Comparison of ENCODE assay signal across 7 cellular contexts in the genomic region with DNA sequence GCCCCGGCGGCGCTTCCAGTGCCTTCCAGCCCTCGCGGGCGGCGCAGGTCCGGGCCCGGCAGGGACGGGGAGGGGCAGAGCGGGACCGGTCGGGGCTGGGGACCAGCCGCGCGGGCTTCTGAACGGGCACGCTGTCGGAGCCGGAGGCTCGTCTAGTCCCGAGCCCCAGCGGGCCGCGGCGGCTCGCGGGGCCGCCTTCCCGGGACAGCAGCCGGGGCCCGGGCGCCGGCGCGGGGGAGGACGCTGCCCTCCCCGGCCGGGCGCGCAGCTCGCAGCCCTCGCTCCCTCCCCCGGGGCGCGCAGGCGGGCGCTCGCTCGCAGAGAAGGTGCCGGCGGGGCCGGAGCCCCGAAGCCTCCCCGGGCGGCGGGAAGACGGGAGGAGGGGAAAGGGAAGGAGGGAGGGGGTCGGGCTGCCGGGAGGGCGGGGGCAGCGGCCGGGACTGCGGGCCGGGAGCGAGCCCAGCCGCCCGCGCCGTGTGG. TPM values are rescaled to one million over a fixed set of nuclear protein-coding genes. Genes with fewer than 3 reads are reported as not detected.
DNase-seq lines count a peak whose midpoint lies in the region; ATAC-seq, FAIRE-seq and TF ChIP-seq lines count a peak whose summit lies in the region.

No MANE protein-coding gene starts in this region.

- H3K9ac ChIP-seq in K562 (ENCODE audit: insufficient read depth in 1 of 2, low read depth in 2 of 2, low read length in 2 of 2) (no peak overlapping the region), iPS-20b (ENCODE audit: low read depth, low read length) (no peak overlapping the region), skeletal muscle satellite cell (ENCODE audit: low read depth, low read length) (peak overlapping the region; percentile 96)

- DNase-seq in NCI-H1105 treated with DMSO at 0.1 percent for 48 hours (lab: John Stamatoyannopoulos, UW), result peak; percentile 62
- peak in 3 of 4 experiments; percentile 17 to 58 (median 53) for DNase-seq in K562 (ENCODE audit: extremely low read depth in 1 of 4, low spot score in 3 of 4)
- DNase-seq in OCI-LY7 (ENCODE audit: low spot score), result no peak
- DNase-seq in D721Med (ENCODE audit: insufficient read length, low spot score), result no peak

- no peak for TF ChIP-seq POLR2A in K562 (conservative IDR thresholded peaks at IDR 0.05)

- TF ChIP-seq RAD21 in K562 (CRISPR knock-in tag; conservative IDR thresholded peaks at IDR 0.05 in 1 of 2, IDR thresholded peaks at IDR 0.05 in 1 of 2), result no peak

- CTCF ChIA-PET in K562 (lab: Yijun Ruan, JAX; ENCODE audit: low intra/inter-chr PET ratio), result no interaction called here
- CTCF ChIA-PET in OCI-LY7 (lab: Charles Lee; ENCODE audit: unreplicated experiment), result no interaction called here

- no peaks in the 10 kb centered on the region for H3K9me2 ChIP-seq in OCI-LY7 (ENCODE audit: insufficient read depth, low read length)

- in situ Hi-C loops in K562 (cut with MboI), result no loop called here

- H3K27me3 ChIP-seq in K562 (ENCODE audit: control insufficient read depth in 2 of 2, insufficient read depth in 2 of 2, low read length in 2 of 2), result peaks cover 8 to 27% of the 10 kb centered on the region in 2 experiments; a peak in 4 of 5 replicates
- peaks cover 43% of the 10 kb centered on the region for H3K27me3 ChIP-seq in iPS-20b (ENCODE audit: insufficient read depth, low read length)
- no peaks in the 10 kb centered on the region for H3K27me3 ChIP-seq in skeletal muscle satellite cell (ENCODE audit: control insufficient read depth, insufficient read depth, low read length)

- H2AFZ ChIP-seq in K562 (ENCODE audit: low read depth, low read length), result no peak overlapping the region
- no peak overlapping the region for H2AFZ ChIP-seq in OCI-LY7 (ENCODE audit: low read length)

- H3K4me1 ChIP-seq in K562 (replicated peaks in 1 of 2; ENCODE audit: control insufficient read depth in 2 of 2, insufficient read depth in 2 of 2, low read length in 2 of 2) (peaks cover 0 to 13% of the 10 kb centered on the region in 2 experiments; a peak in 2 of 5 replicates), iPS-20b (ENCODE audit: insufficient read depth, low read length) (peaks cover 15% of the 10 kb centered on the region; the same call in 1 of the 2 replicates), skeletal muscle satellite cell (ENCODE audit: control insufficient read depth, insufficient read depth, low read length) (peaks cover 43% of the 10 kb centered on the region), OCI-LY7 (ENCODE audit: insufficient read depth, low read length, poor library complexity, severe bottlenecking) (peaks cover 19% of the 10 kb centered on the region)

- FAIRE-seq in K562 (lab: Jason Lieb, UNC), result no peak
- no peak for FAIRE-seq in D721Med (lab: Jason Lieb, UNC)

- no peak for TF ChIP-seq CTCF in GM12875 (IDR thresholded peaks at IDR 0.05; ENCODE audit: borderline replicate concordance, insufficient read depth, low read depth, low read length)
- TF ChIP-seq CTCF in K562 (IDR thresholded peaks at IDR 0.05 in 2 of 3, conservative IDR thresholded peaks at IDR 0.05 in 1 of 3; ENCODE audit: insufficient read depth in 2 of 3, low read depth in 1 of 3, low read length in 3 of 3), result no peak
- TF ChIP-seq CTCF in OCI-LY7 (conservative IDR thresholded peaks at IDR 0.05; ENCODE audit: low read length), result no peak
- no peak for TF ChIP-seq CTCF in D721Med (IDR thresholded peaks at IDR 0.05; ENCODE audit: insufficient read depth, missing control alignments)

- H3K4me2 ChIP-seq in K562 (ENCODE audit: insufficient read depth, low read length), result no peak overlapping the region
- peak overlapping the region; percentile 99 for H3K4me2 ChIP-seq in skeletal muscle satellite cell (ENCODE audit: low read length)
- no peak overlapping the region for H3K4me2 ChIP-seq in OCI-LY7 (ENCODE audit: low read length)

- H3K9me1 ChIP-seq in K562 (ENCODE audit: control insufficient read depth, insufficient read depth, low read length), result no peaks in the 10 kb centered on the region

- WGBS in K562 (ENCODE audit: insufficient coverage, low coverage, missing lambda C conversion rate), result no CpG with 5 or more reads among the region's 70 CpGs

- POLR2A ChIA-PET in K562 (lab: Yijun Ruan, JAX), result no interaction called here
- POLR2A ChIA-PET in OCI-LY7 (lab: Charles Lee), result no interaction called here

- ATAC-seq in K562, result peak; percentile 43; the same call in 1 of the 3 replicates

- intact Hi-C loops in K562 (cut with micrococcal nuclease), result no loop called here
- intact Hi-C loops in OCI-LY7 (cut with micrococcal nuclease; ENCODE audit: unreplicated experiment), result no loop called here

- H4K20me1 ChIP-seq in K562 (replicated peaks; ENCODE audit: control insufficient read depth, insufficient read depth, low read length) (no peaks in the 10 kb centered on the region), OCI-LY7 (ENCODE audit: insufficient read depth, low read length) (no peaks in the 10 kb centered on the region)

- H3K27ac ChIP-seq in K562 (ENCODE audit: extremely low read depth, low read depth, low read length), result no peak overlapping the region
- H3K27ac ChIP-seq in iPS-20b (ENCODE audit: low read length), result no peak overlapping the region
- H3K27ac ChIP-seq in OCI-LY7 (ENCODE audit: low read depth, low read length, poor library complexity, severe bottlenecking), result no peak overlapping the region

- TF ChIP-seq EP300 in K562 (IDR thresholded peaks at IDR 0.05; ENCODE audit: low read length), result no peak

- H3K79me2 ChIP-seq in K562 (ENCODE audit: control insufficient read depth, insufficient read depth, low read length) (no peaks in the 10 kb centered on the region), OCI-LY7 (ENCODE audit: insufficient read depth, low read depth, low read length) (no peaks in the 10 kb centered on the region)

- H3K9me3 ChIP-seq in K562 (replicated peaks; ENCODE audit: control insufficient read depth, insufficient read depth, low read depth, low read length), result no peaks in the 10 kb centered on the region
- no peaks in the 10 kb centered on the region for H3K9me3 ChIP-seq in iPS-20b (ENCODE audit: insufficient read depth, low read depth, low read length)
- no peaks in the 10 kb centered on the region for H3K9me3 ChIP-seq in skeletal muscle satellite cell (replicated peaks; ENCODE audit: low read length)
- H3K9me3 ChIP-seq in OCI-LY7 (ENCODE audit: low read length), result no peaks in the 10 kb centered on the region

- BruUV-seq in K562 (replicated peaks; lab: Mats Ljungman, UMichigan) (no TSS peak), OCI-LY7 (replicated peaks; lab: Mats Ljungman, UMichigan) (no TSS peak)

- no peaks in the 10 kb centered on the region for H3K36me3 ChIP-seq in K562 (ENCODE audit: control insufficient read depth, insufficient read depth, low read length)
- H3K36me3 ChIP-seq in iPS-20b (ENCODE audit: insufficient read depth, low read depth, low read length), result no peaks in the 10 kb centered on the region
- peaks cover 7% of the 10 kb centered on the region for H3K36me3 ChIP-seq in skeletal muscle satellite cell (ENCODE audit: insufficient read depth, low read length)
- H3K36me3 ChIP-seq in OCI-LY7 (ENCODE audit: insufficient read depth, low read length), result no peaks in the 10 kb centered on the region

- peak overlapping the region; percentile 64 for H3K4me3 ChIP-seq in GM12875 (ENCODE audit: low read depth, low read length)
- H3K4me3 ChIP-seq in K562, result no peak overlapping the region
- H3K4me3 ChIP-seq in iPS-20b (ENCODE audit: low read length), result peak overlapping the region; percentile 66; the same call in 1 of the 2 replicates
- H3K4me3 ChIP-seq in skeletal muscle satellite cell (ENCODE audit: low read length), result peak overlapping the region; percentile 85
- H3K4me3 ChIP-seq in OCI-LY7 (ENCODE audit: low read depth, low read length, poor library complexity, severe bottlenecking), result no peak overlapping the region

TF ChIP-seq in K562, 482 proteins besides CTCF, POLR2A, EP300 and RAD21 (continues in another document):
- TF ChIP-seq PHF8 (IDR thresholded peaks at IDR 0.05; ENCODE audit: borderline replicate concordance, low read length), result peak; percentile 46; the same call in 1 of the 2 replicates
- no peak for TF ChIP-seq L3MBTL2 (IDR thresholded peaks at IDR 0.05)

RNA-seq across cellular contexts. Expression of a gene that starts 0.7 kb away (rescaled TPM):
- 0.25 TPM in 1 of 2 replicates, not detected in the other for total RNA-seq in K562 (2011; cell fraction: chromatin; rRNA removed; ENCODE audit: low replicate concordance)
- 0.17 TPM in 1 of 2 replicates, not detected in the other for total RNA-seq in K562 (2011; cell fraction: nucleolus; rRNA removed)
- total RNA-seq in K562 (2011; cell fraction: nucleoplasm; rRNA removed), result 0.15 and 0.23 TPM in 2 replicates
- total RNA-seq in K562 (2014; rRNA removed) (0.04 TPM in 1 of 2 replicates, not detected in the other), K562 (2014; rRNA removed; fragmentation: Illumina TruSeq; extraction: Trizol) (0.10 and 0.11 TPM in 2 replicates), K562 (2015; rRNA removed; fragmentation: Illumina TruSeq; extraction: Trizol) (0.23 and 0.25 TPM in 2 replicates), K562 (2021) (0.40 and 0.56 TPM in 2 replicates), OCI-LY7 (2022) (not detected in 2 replicates)
- polyA plus RNA-seq in K562 (2011; rRNA removed) (0.08 and 4.4 TPM in 2 replicates), K562 (2014; fragmentation: Illumina TruSeq; extraction: Trizol) (0.25 and 0.28 TPM in 2 replicates), K562 (2014; fragmentation: Nextera tagmentation; extraction: Ambion mirVana) (under 1 TPM in 1 of 2 experiments, not detected in 1; 0.01 TPM), K562 (2014; rRNA removed) (0.08 and 0.09 TPM in 2 replicates)
- 0.18 and 3.1 TPM in 2 replicates for polyA plus RNA-seq in K562 (2011; cell fraction: cytosol; rRNA removed)
- 0.30 and 7.5 TPM in 2 replicates for polyA plus RNA-seq in K562 (2011; cell fraction: nucleus; rRNA removed)
- 0.20 and 0.35 TPM in 2 replicates for polyA plus RNA-seq in K562 (2012)
- polyA minus RNA-seq in K562 (2011; rRNA and poly(A)+ RNA removed), result 2.1 TPM in 1 of 2 replicates, not detected in the other
- polyA minus RNA-seq in K562 (2011; cell fraction: cytosol; rRNA and poly(A)+ RNA removed), result 4.7 TPM in 1 of 2 replicates, not detected in the other
- 0.13 and 3.8 TPM in 2 replicates for polyA minus RNA-seq in K562 (2011; cell fraction: nucleus; rRNA and poly(A)+ RNA removed)
- total RNA-seq in skeletal muscle satellite cell (2012; rRNA removed), result 4.6 and 5.1 TPM in 2 replicates
- not detected in 2 replicates for total RNA-seq in OCI-LY7 (2014; rRNA removed; shearing (Covaris generic))

Comparison
In these comparisons a context has a peak if more than half of its experiments do, and no peak if none do; other contexts are left out.
1. H3K4me3 ChIP-seq: peak in GM12875 (single experiment), iPS-20b (single experiment) and skeletal muscle satellite cell (single experiment); none in K562 (single experiment) and OCI-LY7 (single experiment).
2. DNase-seq: peak in NCI-H1105 treated with DMSO at 0.1 percent for 48 hours (single experiment) and K562 (3 of 4); none in OCI-LY7 (single experiment) and D721Med (single experiment).